Comparison of ENCODE assay signal across 8 cellular contexts in genomic region chr10:91923371-91924211, GRCh38. TPM values are rescaled to one million over a fixed set of nuclear protein-coding genes. Genes with fewer than 3 reads are reported as not detected.
DNase-seq lines count a peak whose midpoint lies in the region; TF ChIP-seq lines count a peak whose summit lies in the region.

BTAF1 (plus strand) TSS chr10:91923770; CDS start chr10:91924077, 307 bp downstream.

- peak; percentile 96 for DNase-seq in ELF-1 (ENCODE audit: low read depth, low spot score)
- peak; percentile 39 for DNase-seq in GOT3 (lab: John Stamatoyannopoulos, UW)
- peak; percentile 73 for DNase-seq in LNCaP clone FGC (ENCODE audit: low read depth)
- DNase-seq in SHP77 treated with DMSO at 0.1 percent for 48 hours (lab: John Stamatoyannopoulos, UW): peak; percentile 33
- peak; percentile 88 for DNase-seq in activated gamma-delta T cell treated with Interleukin-2 at 50 U/mL for 16 hours
- peak; percentile 91 to 97 for DNase-seq in foreskin fibroblast
- DNase-seq in neural crest cell (ENCODE audit: low read depth, low spot score): peak; percentile 80
- peak; percentile 87 for DNase-seq in stromal cell of bone marrow (ENCODE audit: low read depth)

- peaks cover 16% of the 10 kb centered on the region for H3K36me3 Mint-ChIP-seq in neural crest cell (ENCODE audit: low read depth)

- H3K27ac Mint-ChIP-seq in neural crest cell (ENCODE audit: unreplicated experiment): peak within 1 kb of the TSS; percentile 99

- H3K9me3 Mint-ChIP-seq in neural crest cell: peaks cover 4% of the 10 kb centered on the region

- H3K4me3 ChIP-seq in LNCaP clone FGC (ENCODE audit: low read depth, low read length) (peak within 1 kb of the TSS; percentile 93), foreskin fibroblast (ENCODE audit: low read depth in 1 of 2, low read length in 2 of 2) (peak within 1 kb of the TSS; percentile 58 to 96)

- no peak for TF ChIP-seq CTCF in LNCaP clone FGC (IDR thresholded peaks at IDR 0.05; ENCODE audit: control insufficient read depth, extremely low read depth, insufficient read depth)
- no peak for TF ChIP-seq CTCF in foreskin fibroblast (IDR thresholded peaks at IDR 0.05; ENCODE audit: low read depth, low read length)
- no peak for TF ChIP-seq CTCF in neural crest cell (conservative IDR thresholded peaks at IDR 0.05)

- H3K4me1 Mint-ChIP-seq in neural crest cell: peaks cover 41% of the 10 kb centered on the region

- peak within 1 kb of the TSS; percentile 97 for H3K4me3 Mint-ChIP-seq in neural crest cell

- no peaks in the 10 kb centered on the region for H3K27me3 Mint-ChIP-seq in neural crest cell (ENCODE audit: low read depth)

RNA-seq across cellular contexts. Expression of gene BTAF1, which starts in this region (rescaled TPM):
- total RNA-seq in neural crest cell: 41.7 and 46.0 TPM in 2 replicates

Comparison
In these comparisons a context has a peak if more than half of its experiments do, and no peak if none do; other contexts are left out.
1. Peak in every context shown above with its lines: DNase-seq and H3K4me3 ChIP-seq.
2. DNase-seq: peak in every context shown above with its lines; median percentile 96 in ELF-1; 94 in foreskin fibroblast; 88 in activated gamma-delta T cell treated with Interleukin-2 at 50 U/mL for 16 hours; 87 in stromal cell of bone marrow; 80 in neural crest cell; 73 in LNCaP clone FGC; 39 in GOT3; 33 in SHP77 treated with DMSO at 0.1 percent for 48 hours.